Comparison of ENCODE assay signal across 8 cellular contexts in the genomic region with DNA sequence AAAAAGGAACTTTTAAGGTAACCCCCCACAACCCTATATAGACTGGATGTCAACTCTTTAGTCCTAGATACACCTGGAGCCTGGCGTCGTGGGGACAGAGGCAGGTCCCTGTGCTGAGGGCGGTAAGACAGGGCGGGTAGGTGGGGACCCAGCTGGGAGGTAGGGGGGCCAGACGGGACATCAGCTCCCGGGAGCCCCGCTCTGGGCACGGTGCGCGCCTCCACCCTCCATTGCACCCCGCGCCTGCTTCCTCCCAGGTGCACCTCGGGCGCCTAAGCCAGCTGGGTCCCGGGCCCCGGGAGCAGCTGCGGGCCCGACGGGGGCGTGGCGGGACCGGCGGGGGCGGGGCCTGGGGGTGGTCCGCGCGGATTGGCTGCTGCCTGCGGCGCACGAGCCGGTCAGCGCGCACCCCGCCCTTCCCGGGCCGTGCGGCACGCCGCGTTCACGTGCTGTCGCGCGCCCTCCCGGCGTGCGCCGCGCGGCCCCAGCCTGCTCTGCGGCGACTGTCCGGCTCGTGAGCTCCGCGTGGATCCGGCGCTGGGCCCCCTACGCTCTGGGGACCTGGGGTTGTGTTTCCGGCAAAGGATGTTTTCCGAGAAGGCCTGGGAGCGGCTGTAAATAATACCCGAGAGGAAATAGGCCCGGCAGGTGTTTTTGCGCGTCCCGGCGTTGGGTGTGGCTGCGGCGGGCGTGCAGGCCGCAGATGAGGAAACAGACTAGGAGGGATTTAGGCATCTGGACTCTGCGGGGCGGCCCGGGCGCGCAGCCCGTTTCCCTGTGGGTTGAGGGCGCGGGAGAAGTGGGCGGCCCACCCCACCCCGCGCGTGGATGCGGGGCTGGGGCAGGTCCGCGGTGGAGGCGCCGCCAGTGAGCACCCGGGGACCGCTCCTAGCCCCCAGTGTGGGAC. TPM values are rescaled to one million over a fixed set of nuclear protein-coding genes. Genes with fewer than 3 reads are reported as not detected.
DNase-seq lines count a peak whose midpoint lies in the region; ATAC-seq and TF ChIP-seq lines count a peak whose summit lies in the region.

No MANE protein-coding gene starts in this region.

- H3K27me3 Mint-ChIP-seq in activated T-helper 17 cell treated with anti-CD3 and anti-CD28 coated beads, Interleukin-2, amount 50 U/mL, for 72 hours = no peaks in the 10 kb centered on the region
- H3K27me3 Mint-ChIP-seq in neural crest cell (ENCODE audit: low read depth) = no peaks in the 10 kb centered on the region
- H3K27me3 Mint-ChIP-seq in stimulated activated naive CD8-positive, alpha-beta T cell treated with anti-CD3 and anti-CD28 coated beads, Interleukin-15, amount 100 ng/mL, for 72 hours = no peaks in the 10 kb centered on the region

- H3K4me3 ChIP-seq in HUES48 (ENCODE audit: low read depth, low read length) = peak overlapping the region; percentile 71
- peak overlapping the region; percentile 81 for H3K4me3 ChIP-seq in fibroblast of pulmonary artery (replicated peaks; ENCODE audit: low read depth, low read length)

- H3K36me3 ChIP-seq in HUES48 (ENCODE audit: control insufficient read depth, insufficient read depth, low read length) = 0 out of 2 replicates have a peak, but pooled peaks cover 9% of the 10 kb centered on the region

- peak; percentile 94 for ATAC-seq in GM21390 (IDR thresholded peaks at IDR 0.05; ENCODE audit: unreplicated experiment)
- ATAC-seq in activated T-helper 17 cell treated with anti-CD3 and anti-CD28 coated beads, Interleukin-2, amount 50 U/mL, for 72 hours (replicated peaks) = peak; percentile 91
- peak; percentile 98 for ATAC-seq in stimulated activated naive CD8-positive, alpha-beta T cell treated with anti-CD3 and anti-CD28 coated beads, Interleukin-15, amount 100 ng/mL, for 72 hours

- H3K27ac Mint-ChIP-seq in activated T-helper 17 cell treated with anti-CD3 and anti-CD28 coated beads, Interleukin-2, amount 50 U/mL, for 72 hours = peak overlapping the region; percentile 85
- H3K27ac Mint-ChIP-seq in neural crest cell (ENCODE audit: unreplicated experiment) = no peak overlapping the region
- peak overlapping the region; percentile 96 to 99 for H3K27ac Mint-ChIP-seq in stimulated activated naive CD8-positive, alpha-beta T cell treated with anti-CD3 and anti-CD28 coated beads, Interleukin-15, amount 100 ng/mL, for 72 hours

- TF ChIP-seq CTCF in fibroblast of pulmonary artery (IDR thresholded peaks at IDR 0.05; ENCODE audit: low read length, missing control alignments) = no peak
- TF ChIP-seq CTCF in neural crest cell (conservative IDR thresholded peaks at IDR 0.05) = no peak

- H3K4me1 ChIP-seq in HUES48 (ENCODE audit: control insufficient read depth, insufficient read depth, low read length) = peaks cover 10% of the 10 kb centered on the region; the same call in 1 of the 2 replicates

- H3K27me3 ChIP-seq in HUES48 (ENCODE audit: control insufficient read depth, insufficient read depth, low read length) = no peaks in the 10 kb centered on the region

- H3K36me3 Mint-ChIP-seq in activated T-helper 17 cell treated with anti-CD3 and anti-CD28 coated beads, Interleukin-2, amount 50 U/mL, for 72 hours (ENCODE audit: low read depth) = peaks cover 70% of the 10 kb centered on the region
- H3K36me3 Mint-ChIP-seq in neural crest cell (ENCODE audit: low read depth) = peaks cover 5% of the 10 kb centered on the region

- peaks cover 39% of the 10 kb centered on the region for H3K4me1 Mint-ChIP-seq in activated T-helper 17 cell treated with anti-CD3 and anti-CD28 coated beads, Interleukin-2, amount 50 U/mL, for 72 hours
- H3K4me1 Mint-ChIP-seq in neural crest cell = peaks cover 40% of the 10 kb centered on the region
- H3K4me1 Mint-ChIP-seq in stimulated activated naive CD8-positive, alpha-beta T cell treated with anti-CD3 and anti-CD28 coated beads, Interleukin-15, amount 100 ng/mL, for 72 hours = peaks cover 72% of the 10 kb centered on the region

- peak overlapping the region; percentile 77 for H3K9ac ChIP-seq in HUES48 (ENCODE audit: low read depth, low read length)

- H3K4me3 Mint-ChIP-seq in activated T-helper 17 cell treated with anti-CD3 and anti-CD28 coated beads, Interleukin-2, amount 50 U/mL, for 72 hours = peak overlapping the region; percentile 84
- peak overlapping the region; percentile 94 for H3K4me3 Mint-ChIP-seq in neural crest cell
- H3K4me3 Mint-ChIP-seq in stimulated activated naive CD8-positive, alpha-beta T cell treated with anti-CD3 and anti-CD28 coated beads, Interleukin-15, amount 100 ng/mL, for 72 hours = peak overlapping the region; percentile 90

- DNase-seq in DMS 273 (lab: John Stamatoyannopoulos, UW; ENCODE audit: unreplicated experiment) (peak; percentile 92), RPMI7951 (ENCODE audit: low read depth) (peak; percentile 80), fibroblast of pulmonary artery (ENCODE audit: low read depth) (peak; percentile 91), neural crest cell (ENCODE audit: low read depth, low spot score) (peak; percentile 61)
- DNase-seq in stimulated activated naive CD8-positive, alpha-beta T cell treated with anti-CD3 and anti-CD28 coated beads, Interleukin-15, amount 100 ng/mL, for 72 hours = peak; percentile 88 to 93

- H3K9me3 ChIP-seq in HUES48 (ENCODE audit: control insufficient read depth, insufficient read depth, low read length) = no peaks in the 10 kb centered on the region

- peak overlapping the region; percentile 66 for H3K27ac ChIP-seq in HUES48 (ENCODE audit: low read depth, low read length)

- no peaks in the 10 kb centered on the region for H3K9me3 Mint-ChIP-seq in activated T-helper 17 cell treated with anti-CD3 and anti-CD28 coated beads, Interleukin-2, amount 50 U/mL, for 72 hours
- no peaks in the 10 kb centered on the region for H3K9me3 Mint-ChIP-seq in neural crest cell
- no peaks in the 10 kb centered on the region for H3K9me3 Mint-ChIP-seq in stimulated activated naive CD8-positive, alpha-beta T cell treated with anti-CD3 and anti-CD28 coated beads, Interleukin-15, amount 100 ng/mL, for 72 hours

RNA-seq across cellular contexts. Expression of a gene that starts 39.1 kb away (rescaled TPM):
- total RNA-seq in RPMI7951 (2014; rRNA removed; shearing (Covaris generic)) = 44.3 and 46.6 TPM in 2 replicates
- total RNA-seq in activated T-helper 17 cell treated with anti-CD3 and anti-CD28 coated beads, Interleukin-2, amount 50 U/mL, for 72 hours = 100 to 1,000 TPM; 157 to 310 TPM
- total RNA-seq in neural crest cell = 36.7 and 39.3 TPM in 2 replicates

Comparison
In these comparisons a context has a peak if more than half of its experiments do, and no peak if none do; other contexts are left out.
1. Peak in every context shown above with its lines: DNase-seq, ATAC-seq, H3K4me3 ChIP-seq and H3K27ac ChIP-seq.